Comparison of ENCODE assay signal across 18 cellular contexts in the genomic region with DNA sequence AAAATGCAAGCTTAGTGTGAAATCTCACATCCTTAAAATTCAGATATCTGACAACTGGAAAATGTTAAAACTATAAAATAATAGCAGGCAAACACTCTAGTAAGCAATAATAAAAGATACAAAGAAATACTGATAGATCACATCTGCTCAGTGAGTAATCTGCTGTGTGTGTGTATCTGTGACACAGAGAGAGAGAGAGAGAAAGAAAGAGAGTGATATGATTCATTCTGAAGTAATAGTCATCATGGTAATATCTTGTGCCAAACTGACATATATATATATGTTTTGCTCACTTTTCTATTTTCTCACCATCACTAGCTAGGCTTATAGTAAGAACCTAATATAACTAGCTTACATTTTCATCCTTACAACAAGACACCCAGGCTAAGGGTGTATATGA.
DNase-seq lines count a peak whose midpoint lies in the region; ATAC-seq and TF ChIP-seq lines count a peak whose summit lies in the region.
"Had no signal": no experiment of that assay in that cellular context is flagged by ENCODE, and none has a peak within 500 bp of the region (broad histone marks: within the 10 kb centered on the region; RNA-seq: fewer than 3 reads in every experiment).

No MANE protein-coding gene starts in this region.

- no peaks in the 10 kb centered on the region for H3K9me2 ChIP-seq in PC-9 (ENCODE audit: insufficient read depth)

- intact Hi-C loops in PC-9 (cut with micrococcal nuclease; ENCODE audit: unreplicated experiment): loop anchor here (10.0 kb wide), 2 partner anchors 378 to 1188 kb away; no protein-coding TSS in a partner anchor

- no peak overlapping the region for H2AFZ ChIP-seq in PC-9

- H3F3A ChIP-seq in PC-9 (ENCODE audit: insufficient read depth, low read depth): no peaks in the 10 kb centered on the region

- H3K27me3 ChIP-seq in PC-9 (ENCODE audit: insufficient read depth, low read depth): no peaks in the 10 kb centered on the region

- CTCF ChIA-PET in PC-9 (lab: Charles Lee): interaction anchor here (0.6 kb wide), 1 partner anchor 464 kb away, joined by 3 read pairs; no protein-coding TSS in a partner anchor

- H3K9ac ChIP-seq in SK-N-MC (ENCODE audit: insufficient read length): peak overlapping the region; percentile 12

- ATAC-seq in GM21360 (IDR thresholded peaks at IDR 0.05; ENCODE audit: unreplicated experiment) (no peak), HG02610 (IDR thresholded peaks at IDR 0.05; ENCODE audit: unreplicated experiment) (no peak)
- ATAC-seq: SK-N-SH treated with all-trans-retinoic acid at 6 μM for 48 hours had no signal

- H3K4me2 ChIP-seq in PC-9: no peak overlapping the region

- H3K79me2 ChIP-seq in PC-9 (ENCODE audit: low read depth): no peaks in the 10 kb centered on the region

- DNase-seq in HS-5 (ENCODE audit: low read depth) (peak; percentile 16), SK-N-MC (ENCODE audit: low read depth, low spot score) (no peak), epithelial cell of esophagus (ENCODE audit: low read depth) (peak; percentile 63), superior temporal gyrus (ENCODE audit: extremely low spot score) (peak; percentile 35), PC-9 (no peak)
- DNase-seq: AML-193, DMS79, H9, Kasumi-1, MM.1S, NCI-H1092 treated with DMSO at 0.1 percent for 48 hours, NCI-H146, NCI-H2081, SHP77 treated with DMSO at 0.1 percent for 48 hours had no signal

- no peak for TF ChIP-seq CTCF in epithelial cell of esophagus (IDR thresholded peaks at IDR 0.05; ENCODE audit: insufficient read depth, low read depth, low read length, missing control alignments)
- TF ChIP-seq CTCF in PC-9 (conservative IDR thresholded peaks at IDR 0.05): no peak

- H3K27ac ChIP-seq in SK-N-MC (no peak overlapping the region), PC-9 (no peak overlapping the region)
- H3K27ac ChIP-seq: C4-2B had no signal

- H3K9me3 ChIP-seq in SK-N-MC (ENCODE audit: low read depth, low read length) (no peaks in the 10 kb centered on the region), PC-9 (ENCODE audit: insufficient read depth, low read depth) (no peaks in the 10 kb centered on the region)

- POLR2A ChIA-PET in PC-9 (lab: Charles Lee; ENCODE audit: unreplicated experiment): no interaction called here

- no peak overlapping the region for H3K4me3 ChIP-seq in SK-N-MC
- no peak overlapping the region for H3K4me3 ChIP-seq in epithelial cell of esophagus (ENCODE audit: low read length)
- H3K4me3 ChIP-seq in PC-9: no peak overlapping the region

- H3K4me1 ChIP-seq in PC-9 (replicated peaks; ENCODE audit: insufficient read depth): no peaks in the 10 kb centered on the region

- no TSS peak for BruUV-seq in PC-9 (replicated peaks; lab: Mats Ljungman, UMichigan)

- H4K20me1 ChIP-seq in PC-9 (ENCODE audit: insufficient read depth): no peaks in the 10 kb centered on the region

- H3K36me3 ChIP-seq in SK-N-MC (ENCODE audit: insufficient read depth, low read length) (no peaks in the 10 kb centered on the region), PC-9 (ENCODE audit: low read depth) (no peaks in the 10 kb centered on the region)

Comparison
In these comparisons a context has a peak if more than half of its experiments do, and no peak if none do; other contexts are left out.
1. DNase-seq: peak in HS-5 (single experiment), epithelial cell of esophagus (single experiment) and superior temporal gyrus (single experiment); none in SK-N-MC (single experiment) and PC-9 (0 of 2).